ENCODE assay signal across 24 cellular contexts in the genomic region with DNA sequence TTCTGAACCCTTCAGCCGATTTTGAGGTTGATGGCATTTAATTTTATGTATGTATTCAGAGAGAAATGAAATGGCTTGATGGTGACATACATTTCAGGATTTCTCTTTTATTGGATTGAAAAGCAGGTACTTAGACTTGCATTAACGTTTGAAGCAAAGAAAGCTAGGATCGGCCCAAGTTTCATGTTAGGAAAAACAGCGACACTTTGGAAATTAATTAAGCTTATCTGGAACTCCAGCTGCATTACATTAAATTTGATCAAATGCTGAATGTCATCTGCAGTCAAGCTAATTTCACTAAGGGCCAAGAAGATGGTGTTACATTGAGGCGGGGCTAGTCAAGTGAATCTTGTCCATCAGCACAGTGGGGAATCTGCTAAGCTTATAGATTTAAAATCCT.
"Had no signal": no experiment of that assay in that cellular context is flagged by ENCODE, and none has a peak within 500 bp of the region (broad histone marks: within the 10 kb centered on the region; RNA-seq: fewer than 3 reads in every experiment).

No MANE protein-coding gene starts in this region.

- H3K36me3 ChIP-seq: colonic mucosa, esophagus muscularis mucosa, esophagus squamous epithelium, gastrocnemius medialis, gastroesophageal sphincter, heart left ventricle, heart right ventricle had no signal

- H3K27me3 ChIP-seq: colonic mucosa, dorsolateral prefrontal cortex, esophagus muscularis mucosa, esophagus squamous epithelium, foreskin keratinocyte, gastrocnemius medialis, gastroesophageal sphincter, heart left ventricle had no signal

- H3K4me1 ChIP-seq: colonic mucosa, foreskin keratinocyte, gastroesophageal sphincter had no signal

- H3K4me3 ChIP-seq: colonic mucosa, coronary artery, dorsolateral prefrontal cortex, esophagus muscularis mucosa, esophagus squamous epithelium, gastrocnemius medialis, gastroesophageal sphincter, heart left ventricle, heart right ventricle had no signal

- H3K27ac Mint-ChIP-seq: dendritic cell treated with granulocyte-macrophage colony-stimulating factor and Interleukin-4, amounts not matched to agents 40 ng/mL and 50 ng/mL, for 4 days; effector memory CD8-positive, alpha-beta T cell; endodermal cell had no signal

- DNase-seq: colonic mucosa; cortex of kidney; dermis blood vessel endothelial cell; dorsolateral prefrontal cortex; effector CD4-positive, alpha-beta T cell; effector CD8-positive, alpha-beta T cell; effector memory CD4-positive, alpha-beta T cell; effector memory CD8-positive, alpha-beta T cell; endodermal cell; erythroblast; esophagus squamous epithelium; foreskin fibroblast; foreskin keratinocyte; foreskin melanocyte; gastrocnemius medialis; glutamatergic neuron; head of caudate nucleus; heart left ventricle; heart right ventricle had no signal

- H3K27ac ChIP-seq: colonic mucosa, coronary artery, dorsolateral prefrontal cortex, epithelial cell of prostate, esophagus muscularis mucosa, esophagus squamous epithelium, foreskin keratinocyte, gastrocnemius medialis, gastroesophageal sphincter, heart left ventricle, heart right ventricle had no signal

- H3K9me3 ChIP-seq: colonic mucosa, esophagus muscularis mucosa, esophagus squamous epithelium, gastrocnemius medialis, gastroesophageal sphincter had no signal

- H3K9me3 Mint-ChIP-seq: dendritic cell treated with granulocyte-macrophage colony-stimulating factor and Interleukin-4, amounts not matched to agents 40 ng/mL and 50 ng/mL, for 4 days; effector memory CD8-positive, alpha-beta T cell had no signal

- H3K4me3 Mint-ChIP-seq: dendritic cell treated with granulocyte-macrophage colony-stimulating factor and Interleukin-4, amounts not matched to agents 40 ng/mL and 50 ng/mL, for 4 days; effector memory CD8-positive, alpha-beta T cell; endodermal cell had no signal
